Comparison of ENCODE assay signal across 6 cellular contexts in the genomic region with DNA sequence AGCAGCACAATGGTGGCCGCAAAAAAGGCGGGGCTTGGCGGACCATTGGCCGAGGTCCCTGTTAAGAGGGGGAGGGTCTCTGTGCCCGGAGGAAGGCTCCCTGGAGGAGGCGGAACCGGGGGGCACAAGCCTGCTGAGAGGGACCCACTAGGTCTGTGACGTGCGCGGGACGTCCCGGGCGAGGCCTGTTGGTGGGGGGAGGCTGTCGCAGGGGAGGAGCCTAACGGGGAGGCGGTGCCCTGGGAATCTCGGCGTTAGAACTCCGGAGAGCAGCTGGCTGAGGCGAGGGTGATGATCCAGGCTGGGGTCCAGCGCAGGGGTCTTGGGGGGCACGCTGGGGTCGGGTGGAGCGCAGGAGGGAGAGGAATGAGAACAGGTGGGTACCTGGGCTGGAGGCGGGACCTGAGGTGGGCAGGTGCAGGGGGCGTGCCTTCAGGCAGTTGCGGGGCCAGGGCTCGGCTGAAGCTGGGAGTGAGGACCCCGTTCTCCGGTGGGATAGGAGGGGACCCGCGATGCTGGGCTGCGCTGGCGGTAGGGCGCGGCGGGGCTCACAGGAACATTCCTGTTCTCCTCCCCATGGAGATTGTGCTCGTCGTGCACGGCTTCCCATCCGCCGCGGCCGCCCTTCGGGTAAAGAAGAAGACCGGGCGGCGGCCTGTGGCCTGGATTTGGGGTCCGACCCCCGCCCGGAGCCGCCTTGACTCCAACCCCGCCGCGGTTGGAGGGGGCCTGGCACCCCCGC. TPM values are rescaled to one million over a fixed set of nuclear protein-coding genes. Genes with fewer than 3 reads are reported as not detected.
DNase-seq lines count a peak whose midpoint lies in the region; TF ChIP-seq lines count a peak whose summit lies in the region.
"Not testable (repeated sequence)": the region's sequence is repeated elsewhere in the genome, so short reads cannot be mapped to it uniquely, and the experiment has no call there.

No MANE protein-coding gene starts in this region.

- not testable (repeated sequence) for H3K27ac Mint-ChIP-seq in T-helper 2 cell treated with Interferon-gamma antibody and Interleukin-4, amounts not matched to agents 5 μg/mL and 100 μg/mL, for 36 hours

- H3K4me3 Mint-ChIP-seq in T-helper 2 cell treated with Interferon-gamma antibody and Interleukin-4, amounts not matched to agents 5 μg/mL and 100 μg/mL, for 36 hours = not testable (repeated sequence)

- H4K20me1 ChIP-seq in BLaER1 treated with 17β-estradiol and CSF1 and Interleukin-3, amounts not matched to agents 10 nM and 100 nM = not testable (repeated sequence)

- H3K4me1 ChIP-seq in BLaER1 treated with 17β-estradiol and CSF1 and Interleukin-3, amounts not matched to agents 10 nM and 100 nM; adrenal gland (replicated peaks in 1 of 2): not testable (repeated sequence)

- TF ChIP-seq CTCF in adrenal gland (IDR thresholded peaks at IDR 0.05); foreskin fibroblast (IDR thresholded peaks at IDR 0.05; ENCODE audit: low read depth, low read length): not testable (repeated sequence)

- H3K27ac ChIP-seq in BLaER1 treated with 17β-estradiol and CSF1 and Interleukin-3, amounts not matched to agents 10 nM and 100 nM; adrenal gland: not testable (repeated sequence)

- not testable (repeated sequence) for H3K4me1 Mint-ChIP-seq in T-helper 2 cell treated with Interferon-gamma antibody and Interleukin-4, amounts not matched to agents 5 μg/mL and 100 μg/mL, for 36 hours (ENCODE audit: low read depth)

- H3K9me3 ChIP-seq in BLaER1 treated with 17β-estradiol and CSF1 and Interleukin-3, amounts not matched to agents 10 nM and 100 nM (replicated peaks in 1 of 11); adrenal gland (replicated peaks in 1 of 3): not testable (repeated sequence)

- not testable (repeated sequence) for TF ChIP-seq POLR2A in adrenal gland (IDR thresholded peaks at IDR 0.05)

- H3K36me3 Mint-ChIP-seq in T-helper 2 cell treated with Interferon-gamma antibody and Interleukin-4, amounts not matched to agents 5 μg/mL and 100 μg/mL, for 36 hours (ENCODE audit: low read depth) = not testable (repeated sequence)

- not testable (repeated sequence) for H3K27me3 ChIP-seq in BLaER1 treated with 17β-estradiol and CSF1 and Interleukin-3, amounts not matched to agents 10 nM and 100 nM; adrenal gland

- 0 to 3% (median 0%) methylated on average over 5 to 19 of the region's 56 CpGs; no CpG with 5 or more reads in 1 of the 4 donors for WGBS in adrenal gland, 4 donors

- intact Hi-C loops in adrenal gland (cut with DNase I) = not testable (repeated sequence)

- peak overlapping the region in 8 of 10 experiments; percentile 40 to 65 (median 51); a peak in 13 of 20 replicates for H3K4me3 ChIP-seq in BLaER1 treated with 17β-estradiol and CSF1 and Interleukin-3, amounts not matched to agents 10 nM and 100 nM
- peak overlapping the region in 1 of 4 donors; percentile 51 for H3K4me3 ChIP-seq in adrenal gland
- H3K4me3 ChIP-seq in foreskin fibroblast (ENCODE audit: low read depth in 1 of 2, low read length in 2 of 2) = peak overlapping the region; percentile 43 to 45

- H3K9me3 Mint-ChIP-seq in T-helper 2 cell treated with Interferon-gamma antibody and Interleukin-4, amounts not matched to agents 5 μg/mL and 100 μg/mL, for 36 hours = not testable (repeated sequence)

- H3K4me2 ChIP-seq in BLaER1 treated with 17β-estradiol and CSF1 and Interleukin-3, amounts not matched to agents 10 nM and 100 nM = peak overlapping the region; percentile 62 to 86 (median 73); a peak in 21 of 22 replicates

- DNase-seq in T-helper 2 cell treated with Interferon-gamma antibody and Interleukin-4, amounts not matched to agents 5 μg/mL and 100 μg/mL, for 36 hours (ENCODE audit: low spot score) = peak; percentile 3
- DNase-seq in adrenal gland (peak in 5 of 7 donors; percentile 5 to 48 (median 17)), mucosa of gallbladder (ENCODE audit: low spot score) (peak; percentile 10)
- not testable (repeated sequence) for DNase-seq in foreskin fibroblast
- DNase-seq in stimulated activated CD8-positive, alpha-beta memory T cell treated with anti-CD3 and anti-CD28 coated beads, Interleukin-4, amount 100 ng/mL, for 48 hours = peak; percentile 27

- not testable (repeated sequence) for H3K36me3 ChIP-seq in BLaER1 treated with 17β-estradiol and CSF1 and Interleukin-3, amounts not matched to agents 10 nM and 100 nM; adrenal gland (replicated peaks in 1 of 2)

- H3K27me3 Mint-ChIP-seq in T-helper 2 cell treated with Interferon-gamma antibody and Interleukin-4, amounts not matched to agents 5 μg/mL and 100 μg/mL, for 36 hours (ENCODE audit: low read depth) = not testable (repeated sequence)

- H3K9ac ChIP-seq in BLaER1 treated with 17β-estradiol and CSF1 and Interleukin-3, amounts not matched to agents 10 nM and 100 nM = not testable (repeated sequence)

RNA-seq across cellular contexts. Expression of a gene that starts 6.7 kb away (rescaled TPM):
- 10 to 100 TPM in 5 of 8 donors, 1 to 10 TPM in 3; 4.3 to 15.8 (median 12.6) TPM for total RNA-seq in adrenal gland
- 100 to 1,000 TPM in 1 of 3 donors, 10 to 100 TPM in 1, 1 to 10 TPM in 1; 3.5 to 125 (median 58.7) TPM for polyA plus RNA-seq in adrenal gland
- 19.4 TPM for total RNA-seq in mucosa of gallbladder

RNA-seq across cellular contexts. Expression of a gene that starts 12.0 kb away (rescaled TPM):
- total RNA-seq in adrenal gland = 10 to 100 TPM; 12.4 to 87.5 (median 47.5) TPM
- polyA plus RNA-seq in adrenal gland = 100 to 1,000 TPM in 2 of 3 donors, 1 to 10 TPM in 1; 7.9 to 195 (median 169) TPM
- total RNA-seq in mucosa of gallbladder = 70.4 TPM

RNA-seq across cellular contexts. Expression of a gene that starts 12.2 kb away (rescaled TPM):
- total RNA-seq in adrenal gland = 100 to 1,000 TPM in 5 of 8 donors, 10 to 100 TPM in 3; 55.1 to 449 (median 137) TPM
- 100 to 1,000 TPM in 2 of 3 donors, 10 to 100 TPM in 1; 96.4 to 329 (median 250) TPM for polyA plus RNA-seq in adrenal gland
- 59.4 TPM for total RNA-seq in mucosa of gallbladder

RNA-seq across cellular contexts. Expression of a gene that starts 22.3 kb away (rescaled TPM):
- total RNA-seq in adrenal gland (10 to 100 TPM; 21.3 to 69.1 (median 42.1) TPM), mucosa of gallbladder (58.5 TPM)
- polyA plus RNA-seq in adrenal gland = 10 to 100 TPM in 2 of 3 donors, 1 to 10 TPM in 1; 4.1 to 87.7 (median 56.2) TPM

RNA-seq across cellular contexts. Expression of a gene that starts 42.6 kb away (rescaled TPM):
- 10 to 100 TPM in 1 of 8 donors, 1 to 10 TPM in 5, under 1 TPM in 1, not detected in 1; 0.35 to 11.7 (median 3.3) TPM for total RNA-seq in adrenal gland
- 10 to 100 TPM in 2 of 3 donors, under 1 TPM in 1; 0.49 to 17.1 (median 16.5) TPM for polyA plus RNA-seq in adrenal gland
- total RNA-seq in mucosa of gallbladder = 12.5 TPM
